Comparison of ENCODE assay signal across 10 cellular contexts in the genomic region with DNA sequence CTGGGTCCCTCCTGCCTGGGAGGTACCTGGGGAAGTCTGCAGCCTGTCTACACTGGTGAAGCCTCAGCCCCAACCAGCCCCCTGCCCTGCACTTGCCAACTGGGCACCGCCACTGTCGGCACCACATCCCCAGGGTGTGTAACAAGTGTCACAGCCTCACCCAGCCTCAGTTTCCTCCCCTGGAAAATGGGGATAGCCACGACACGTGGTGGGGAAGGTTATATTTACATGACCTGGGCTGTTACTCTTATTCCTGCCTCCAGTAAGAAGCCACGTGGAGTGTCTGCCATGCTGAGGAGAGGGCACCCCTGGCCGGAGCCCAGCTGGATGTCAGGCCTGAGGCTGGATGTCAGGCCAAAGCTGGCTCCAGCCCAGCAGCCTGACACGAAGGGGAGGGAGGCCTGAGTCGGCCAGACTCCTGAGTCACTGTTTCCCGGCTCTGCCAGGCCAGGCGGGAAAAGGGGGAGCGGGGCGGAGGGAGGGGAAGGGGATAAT. TPM values are rescaled to one million over a fixed set of nuclear protein-coding genes. Genes with fewer than 3 reads are reported as not detected.
DNase-seq lines count a peak whose midpoint lies in the region; FAIRE-seq and TF ChIP-seq lines count a peak whose summit lies in the region.
"Had no signal": no experiment of that assay in that cellular context is flagged by ENCODE, and none has a peak within 500 bp of the region (broad histone marks: within the 10 kb centered on the region; RNA-seq: fewer than 3 reads in every experiment).

No MANE protein-coding gene starts in this region.

- H3K27ac ChIP-seq in osteoblast (ENCODE audit: low read depth, low read length) (peak overlapping the region; percentile 96), small intestine (ENCODE audit: low read depth in 1 of 2, low read length in 1 of 2) (no peak overlapping the region)

- no peaks in the 10 kb centered on the region for H3K27me3 Mint-ChIP-seq in activated T-cell treated with anti-CD3 and anti-CD28 coated beads, Interleukin-2, amount 50 U/mL, for 24 hours
- H3K27me3 Mint-ChIP-seq in activated CD4-positive, alpha-beta T cell treated with anti-CD3 and anti-CD28 coated beads, Interleukin-2, amount 10 ng/mL, durations not matched to agents 24 days and 14 days = no peaks in the 10 kb centered on the region

- H3K27ac Mint-ChIP-seq in activated T-cell treated with anti-CD3 and anti-CD28 coated beads, Interleukin-2, amount 50 U/mL, for 24 hours = no peak overlapping the region
- no peak overlapping the region for H3K27ac Mint-ChIP-seq in activated CD4-positive, alpha-beta T cell treated with anti-CD3 and anti-CD28 coated beads, Interleukin-2, amount 10 ng/mL, durations not matched to agents 24 days and 14 days

- no peaks in the 10 kb centered on the region for H3K27me3 ChIP-seq in osteoblast (ENCODE audit: insufficient read depth, low read length)
- no peaks in the 10 kb centered on the region for H3K27me3 ChIP-seq in small intestine (ENCODE audit: control insufficient read depth in 2 of 2, insufficient read depth in 2 of 2, low read length in 2 of 2)

- no peaks in the 10 kb centered on the region for H3K36me3 ChIP-seq in osteoblast (ENCODE audit: insufficient read depth, low read length)
- no peaks in the 10 kb centered on the region for H3K36me3 ChIP-seq in small intestine (ENCODE audit: control insufficient read depth in 2 of 2, insufficient read depth in 2 of 2, low read length in 2 of 2)
- H3K36me3 ChIP-seq: HAP-1 had no signal

- H4K20me1 ChIP-seq in osteoblast (ENCODE audit: insufficient read depth, low read length) = no peaks in the 10 kb centered on the region

- H3K9me3 ChIP-seq in osteoblast (ENCODE audit: low read depth, low read length) (peaks cover 6% of the 10 kb centered on the region), small intestine (ENCODE audit: control insufficient read depth, low read depth) (no peaks in the 10 kb centered on the region)
- H3K9me3 ChIP-seq: HAP-1 had no signal

- 58 to 74% (median 73%) methylated on average over 12 of the region's 12 CpGs for WGBS in small intestine, 3 donors

- peak in 12 of 14 donors; percentile 5 to 94 (median 44) for DNase-seq in C1 segment of cervical spinal cord (lab: John Stamatoyannopoulos, UW)
- peak; percentile 66 for DNase-seq in T1000 (lab: John Stamatoyannopoulos, UW)
- peak; percentile 64 to 77 for DNase-seq in frontal cortex (ENCODE audit: low spot score in 2 of 2)
- DNase-seq in osteoblast (ENCODE audit: insufficient read length, low spot score, missing footprints) = peak; percentile 99
- DNase-seq in activated CD8-positive, alpha-beta memory T cell treated with anti-CD3 and anti-CD28 coated beads, Interleukin-2, amount 50 U/mL, for 48 hours = no peak
- no peak for DNase-seq in activated T-cell treated with anti-CD3 and anti-CD28 coated beads, Interleukin-2, amount 50 U/mL, for 24 hours
- no peak for DNase-seq in activated CD4-positive, alpha-beta T cell treated with anti-CD3 and anti-CD28 coated beads, Interleukin-2, amount 10 ng/mL, durations not matched to agents 24 days and 14 days
- DNase-seq in small intestine = no peak
- DNase-seq: DND-41 had no signal

- H3K4me3 ChIP-seq in osteoblast (ENCODE audit: insufficient read depth, low read length) (no peak overlapping the region), small intestine (ENCODE audit: low read depth in 1 of 2, low read length in 2 of 2) (no peak overlapping the region)
- H3K4me3 ChIP-seq: HAP-1 had no signal

- no peaks in the 10 kb centered on the region for H3K9me3 Mint-ChIP-seq in activated T-cell treated with anti-CD3 and anti-CD28 coated beads, Interleukin-2, amount 50 U/mL, for 24 hours
- H3K9me3 Mint-ChIP-seq in activated CD4-positive, alpha-beta T cell treated with anti-CD3 and anti-CD28 coated beads, Interleukin-2, amount 10 ng/mL, durations not matched to agents 24 days and 14 days = no peaks in the 10 kb centered on the region

- no peak overlapping the region for H2AFZ ChIP-seq in osteoblast (ENCODE audit: low read length)

- no peaks in the 10 kb centered on the region for H3K79me2 ChIP-seq in osteoblast (ENCODE audit: insufficient read depth, low read length)

- TF ChIP-seq CTCF in osteoblast (IDR thresholded peaks at IDR 0.05; ENCODE audit: extremely low read depth, low read depth, low read length) = no peak

- peaks cover 34% of the 10 kb centered on the region for H3K4me1 ChIP-seq in osteoblast (ENCODE audit: insufficient read depth, low read length)
- no peaks in the 10 kb centered on the region for H3K4me1 ChIP-seq in small intestine (ENCODE audit: control insufficient read depth in 2 of 2, insufficient read depth in 1 of 2, low read depth in 1 of 2, low read length in 1 of 2)
- H3K4me1 ChIP-seq: HAP-1 had no signal

- no peaks in the 10 kb centered on the region for H3K4me1 Mint-ChIP-seq in activated T-cell treated with anti-CD3 and anti-CD28 coated beads, Interleukin-2, amount 50 U/mL, for 24 hours (ENCODE audit: low read depth)
- H3K4me1 Mint-ChIP-seq in activated CD4-positive, alpha-beta T cell treated with anti-CD3 and anti-CD28 coated beads, Interleukin-2, amount 10 ng/mL, durations not matched to agents 24 days and 14 days = no peaks in the 10 kb centered on the region

- H3K4me2 ChIP-seq in osteoblast (ENCODE audit: insufficient read depth, low read length) = no peak overlapping the region

- FAIRE-seq in frontal cortex (lab: Jason Lieb, UNC) = no peak
- FAIRE-seq in small intestine (lab: Jason Lieb, UNC) = no peak

- H3K4me3 Mint-ChIP-seq in activated T-cell treated with anti-CD3 and anti-CD28 coated beads, Interleukin-2, amount 50 U/mL, for 24 hours = no peak overlapping the region
- no peak overlapping the region for H3K4me3 Mint-ChIP-seq in activated CD4-positive, alpha-beta T cell treated with anti-CD3 and anti-CD28 coated beads, Interleukin-2, amount 10 ng/mL, durations not matched to agents 24 days and 14 days

- H3K36me3 Mint-ChIP-seq in activated T-cell treated with anti-CD3 and anti-CD28 coated beads, Interleukin-2, amount 50 U/mL, for 24 hours (ENCODE audit: low read depth) = no peaks in the 10 kb centered on the region
- no peaks in the 10 kb centered on the region for H3K36me3 Mint-ChIP-seq in activated CD4-positive, alpha-beta T cell treated with anti-CD3 and anti-CD28 coated beads, Interleukin-2, amount 10 ng/mL, durations not matched to agents 24 days and 14 days (ENCODE audit: low read depth)

- intact Hi-C loops in activated CD4-positive, alpha-beta T cell treated with anti-CD3 and anti-CD28 coated beads, Interleukin-2, amount 10 ng/mL, durations not matched to agents 24 days and 14 days (cut with micrococcal nuclease) = no loop called here

RNA-seq across cellular contexts. Expression of a gene that starts 44.9 kb away (rescaled TPM):
- total RNA-seq in frontal cortex = not detected
- total RNA-seq in osteoblast = 1.8 and 2.1 TPM in 2 replicates
- total RNA-seq in activated CD4-positive, alpha-beta T cell treated with anti-CD3 and anti-CD28 coated beads, Interleukin-2, amount 10 ng/mL, durations not matched to agents 24 days and 14 days = 1.6 and 2.3 TPM in 2 replicates
- 1 to 10 TPM in 2 of 3 donors, not detected in 1; 1.1 to 6.9 TPM for polyA plus RNA-seq in small intestine

Comparison
In these comparisons a context has a peak if more than half of its experiments do, and no peak if none do; other contexts are left out.
1. DNase-seq: peak in C1 segment of cervical spinal cord (12 of 14), T1000 (single experiment), frontal cortex (2 of 2) and osteoblast (single experiment); none in activated CD8-positive, alpha-beta memory T cell treated with anti-CD3 and anti-CD28 coated beads, Interleukin-2, amount 50 U/mL, for 48 hours (single experiment), activated T-cell treated with anti-CD3 and anti-CD28 coated beads, Interleukin-2, amount 50 U/mL, for 24 hours (single experiment), activated CD4-positive, alpha-beta T cell treated with anti-CD3 and anti-CD28 coated beads, Interleukin-2, amount 10 ng/mL, durations not matched to agents 24 days and 14 days (single experiment) and small intestine (single experiment).